In the genomic region with DNA sequence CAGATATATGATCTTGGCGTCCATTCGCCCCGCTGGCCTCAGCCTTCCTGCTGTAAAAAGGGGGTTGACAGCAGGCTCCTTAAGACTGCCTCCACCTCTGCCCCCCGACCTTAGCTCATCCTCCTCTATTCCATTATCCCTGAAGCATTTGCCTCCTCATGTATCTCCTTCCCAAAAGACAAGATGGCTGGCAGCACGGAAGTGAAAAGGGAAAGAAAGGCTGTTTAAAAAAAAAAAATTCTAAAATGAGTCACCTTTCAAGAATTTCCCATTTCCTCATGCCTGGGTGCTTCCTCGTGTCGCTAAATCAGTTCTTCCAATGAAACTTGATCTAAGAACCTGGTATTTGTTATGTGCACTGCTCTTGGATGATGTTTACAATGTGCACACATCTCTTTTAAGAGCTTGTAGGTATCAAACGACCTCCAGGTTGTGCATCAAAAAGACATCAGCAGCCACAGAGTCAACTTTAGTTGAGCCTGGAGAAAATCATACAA, we compare ENCODE assay signal across 8 cellular contexts. TPM values are rescaled to one million over a fixed set of nuclear protein-coding genes. Genes with fewer than 3 reads are reported as not detected.
DNase-seq lines count a peak whose midpoint lies in the region; ATAC-seq and TF ChIP-seq lines count a peak whose summit lies in the region.

No MANE protein-coding gene starts in this region.

- intact Hi-C loops in naive thymus-derived CD4-positive, alpha-beta T cell (cut with micrococcal nuclease) = loop anchor here (2.0 to 5.0 kb wide), 2 partner anchors 39 kb away; a partner anchor contains a TSS
- intact Hi-C loops in head of caudate nucleus (cut with DNase I) = loop anchor here (5.0 kb wide), 1 partner anchor 39 kb away; a partner anchor contains a TSS

- peak overlapping the region; percentile 83 to 93 (median 86) for H3K27ac ChIP-seq in Peyer's patch
- H3K27ac ChIP-seq in naive thymus-derived CD4-positive, alpha-beta T cell (ENCODE audit: low read depth, low read length) = no peak overlapping the region

- peak overlapping the region; percentile 65 to 87 for H3K4me3 Mint-ChIP-seq in effector memory CD8-positive, alpha-beta T cell
- peak overlapping the region; percentile 68 to 85 (median 80) for H3K4me3 Mint-ChIP-seq in naive thymus-derived CD4-positive, alpha-beta T cell

- peak overlapping the region; percentile 79; the same call in 1 of the 2 replicates for H3K4me3 ChIP-seq in GM08714 (ENCODE audit: low read length)
- H3K4me3 ChIP-seq in Peyer's patch = peak overlapping the region in 2 of 4 donors; percentile 6 to 91
- H3K4me3 ChIP-seq in naive thymus-derived CD4-positive, alpha-beta T cell (ENCODE audit: low read length) = no peak overlapping the region

- DNase-seq in ACHN = peak; percentile 98
- DNase-seq in Peyer's patch = peak in 1 of 3 donors; percentile 19
- no peak for DNase-seq in effector memory CD8-positive, alpha-beta T cell
- DNase-seq in naive thymus-derived CD4-positive, alpha-beta T cell = no peak
- no peak for DNase-seq in head of caudate nucleus

- peaks cover 3 to 20% of the 10 kb centered on the region in 2 donors for H3K4me1 Mint-ChIP-seq in effector memory CD8-positive, alpha-beta T cell (ENCODE audit: low read depth in 2 of 2)
- H3K4me1 Mint-ChIP-seq in naive thymus-derived CD4-positive, alpha-beta T cell = peaks cover 6 to 15% (median 7%) of the 10 kb centered on the region in 7 donors

- in situ Hi-C loops in ACHN (cut with HindIII; ENCODE audit: low pct_ligation_motif_present, low pct_unique_long_range_greater_than_20kb, low sequenced_read_pairs) = no loop called here

- no peaks in the 10 kb centered on the region for H3K36me3 ChIP-seq in Peyer's patch
- peaks cover 0 to 3% (median 0%) of the 10 kb centered on the region in 3 experiments for H3K36me3 ChIP-seq in naive thymus-derived CD4-positive, alpha-beta T cell (ENCODE audit: control insufficient read depth in 2 of 3, insufficient read depth in 3 of 3, low read length in 3 of 3)

- POLR2A ChIA-PET in naive thymus-derived CD4-positive, alpha-beta T cell (lab: Charles Lee) = no interaction called here

- peaks cover 4% of the 10 kb centered on the region for H3K36me3 Mint-ChIP-seq in effector memory CD8-positive, alpha-beta T cell (ENCODE audit: insufficient read depth)
- peaks cover 0 to 12% (median 3%) of the 10 kb centered on the region in 5 donors for H3K36me3 Mint-ChIP-seq in naive thymus-derived CD4-positive, alpha-beta T cell

- H3K4me1 ChIP-seq in Peyer's patch = peaks cover 0 to 7% (median 2%) of the 10 kb centered on the region in 4 donors
- no peaks in the 10 kb centered on the region for H3K4me1 ChIP-seq in naive thymus-derived CD4-positive, alpha-beta T cell (ENCODE audit: control insufficient read depth in 2 of 2, insufficient read depth in 2 of 2, low read length in 2 of 2)

- peak overlapping the region in 1 of 2 donors; percentile 92 for H3K27ac Mint-ChIP-seq in effector memory CD8-positive, alpha-beta T cell
- H3K27ac Mint-ChIP-seq in naive thymus-derived CD4-positive, alpha-beta T cell = no peak overlapping the region

- no peaks in the 10 kb centered on the region for H3K9me3 ChIP-seq in Peyer's patch
- H3K9me3 ChIP-seq in naive thymus-derived CD4-positive, alpha-beta T cell (ENCODE audit: control insufficient read depth in 2 of 3, low read length in 3 of 3) = peaks cover 0 to 4% (median 0%) of the 10 kb centered on the region in 3 experiments

- TF ChIP-seq POLR2A in Peyer's patch (IDR thresholded peaks at IDR 0.05) = no peak

- peaks cover 61% of the 10 kb centered on the region in 2 donors for H3K27me3 Mint-ChIP-seq in effector memory CD8-positive, alpha-beta T cell
- peaks cover 43 to 68% (median 60%) of the 10 kb centered on the region in 5 donors for H3K27me3 Mint-ChIP-seq in naive thymus-derived CD4-positive, alpha-beta T cell

- CTCF ChIA-PET in naive thymus-derived CD4-positive, alpha-beta T cell (lab: Charles Lee) = no interaction called here

- no peak for ATAC-seq in effector memory CD8-positive, alpha-beta T cell (replicated peaks)
- no peak for ATAC-seq in naive thymus-derived CD4-positive, alpha-beta T cell
- ATAC-seq in GM21515 (IDR thresholded peaks at IDR 0.05; ENCODE audit: unreplicated experiment) = no peak
- ATAC-seq in HG02678 (IDR thresholded peaks at IDR 0.05; ENCODE audit: unreplicated experiment) = no peak

- TF ChIP-seq CTCF in Peyer's patch (IDR thresholded peaks at IDR 0.05) = no peak

- H3K9me3 Mint-ChIP-seq in effector memory CD8-positive, alpha-beta T cell = no peaks in the 10 kb centered on the region
- H3K9me3 Mint-ChIP-seq in naive thymus-derived CD4-positive, alpha-beta T cell = peaks cover 0 to 14% (median 6%) of the 10 kb centered on the region in 11 donors

- H3K27me3 ChIP-seq in Peyer's patch = no peaks in the 10 kb centered on the region
- peaks cover 0 to 7% of the 10 kb centered on the region in 2 donors for H3K27me3 ChIP-seq in naive thymus-derived CD4-positive, alpha-beta T cell (ENCODE audit: control insufficient read depth in 2 of 2, insufficient read depth in 2 of 2, low read length in 2 of 2)

RNA-seq across cellular contexts. Expression of a gene that starts 1.7 kb away (rescaled TPM):
- total RNA-seq in Peyer's patch = 10 to 100 TPM in 1 of 4 donors, 1 to 10 TPM in 3; 3.7 to 34.7 (median 7.4) TPM
- total RNA-seq in naive thymus-derived CD4-positive, alpha-beta T cell = 1 to 10 TPM; 2.2 to 8.7 (median 2.5) TPM
- 1 to 10 TPM; 1.6 to 1.8 TPM for polyA plus RNA-seq in naive thymus-derived CD4-positive, alpha-beta T cell

RNA-seq across cellular contexts. Expression of a gene that starts 38.6 kb away (rescaled TPM):
- total RNA-seq in Peyer's patch = 1 to 10 TPM; 4.2 to 8.5 (median 6.3) TPM
- 1 to 10 TPM; 4.0 to 6.5 (median 5.3) TPM for total RNA-seq in naive thymus-derived CD4-positive, alpha-beta T cell
- 1 to 10 TPM; 1.6 TPM for polyA plus RNA-seq in naive thymus-derived CD4-positive, alpha-beta T cell

RNA-seq across cellular contexts. Expression of a gene that starts 40.3 kb away (rescaled TPM):
- total RNA-seq in Peyer's patch = 10 to 100 TPM in 3 of 4 donors, 1 to 10 TPM in 1; 9.9 to 30.1 (median 15.2) TPM
- 10 to 100 TPM in 2 of 5 experiments, 1 to 10 TPM in 3; 7.3 to 14.1 (median 9.3) TPM for total RNA-seq in naive thymus-derived CD4-positive, alpha-beta T cell
- polyA plus RNA-seq in naive thymus-derived CD4-positive, alpha-beta T cell = 1 to 10 TPM; 3.3 to 3.5 TPM
